20 cellular contexts compared by ENCODE assay signal in genomic region chr15:46938169-46938568, GRCh38.
DNase-seq lines count a peak whose midpoint lies in the region; ATAC-seq, FAIRE-seq and TF ChIP-seq lines count a peak whose summit lies in the region.
"Had no signal": no experiment of that assay in that cellular context is flagged by ENCODE, and none has a peak within 500 bp of the region (broad histone marks: within the 10 kb centered on the region; RNA-seq: fewer than 3 reads in every experiment).

No MANE protein-coding gene starts in this region.

- no peak overlapping the region for H3K18ac ChIP-seq in H1 (ENCODE audit: extremely low read depth, low read length)

- H3K4ac ChIP-seq in H1 (replicated peaks; ENCODE audit: insufficient read length, low read depth, low read length), result no peak overlapping the region

- no peaks in the 10 kb centered on the region for H3K4me1 ChIP-seq in H1 (replicated peaks in 1 of 4; ENCODE audit: control insufficient read depth in 3 of 4, insufficient read depth in 4 of 4, low read length in 3 of 4)

- H3K4me2 ChIP-seq in H1 (ENCODE audit: insufficient read depth in 1 of 2, low read depth in 2 of 2, low read length in 2 of 2), result no peak overlapping the region

- peak; percentile 8 for DNase-seq in OCI-M1 (lab: John Stamatoyannopoulos, UW)
- DNase-seq in H1 (ENCODE audit: low read depth in 1 of 2, low spot score in 2 of 2), result no peak
- no peak for DNase-seq in AML-193 (lab: John Stamatoyannopoulos, UW)
- DNase-seq in NCI-H748 treated with DMSO at 0.1 percent for 48 hours (lab: John Stamatoyannopoulos, UW), result no peak
- no peak for DNase-seq in superior temporal gyrus (ENCODE audit: extremely low spot score)
- no peak for DNase-seq in NCI-H2029 treated with DMSO at 0.1 percent for 48 hours (lab: John Stamatoyannopoulos, UW)
- DNase-seq: CD4-positive, alpha-beta T cell; CD8-positive, alpha-beta memory T cell; DMS 273 treated with DMSO at 0.1 percent for 48 hours; DMS79; EL; GDM1; GOT3; H7; HCEC 1CT had no signal

- no peak overlapping the region for H3K9ac ChIP-seq in H1 (replicated peaks in 1 of 4; ENCODE audit: extremely low read depth in 1 of 4, low read depth in 3 of 4, low read length in 3 of 4)
- H3K9ac ChIP-seq: BLaER1 treated with 17β-estradiol and CSF1 and Interleukin-3, amounts not matched to agents 10 nM and 100 nM had no signal

- CTCF ChIA-PET in H1 (lab: Charles Lee; ENCODE audit: partially characterized antibody), result no interaction called here

- no peak overlapping the region for H3K4me3 ChIP-seq in H1 (ENCODE audit: extremely low read depth in 1 of 4, insufficient read depth in 2 of 4, low read depth in 3 of 4, low read length in 4 of 4)
- H3K4me3 ChIP-seq: BLaER1 treated with 17β-estradiol and CSF1 and Interleukin-3, amounts not matched to agents 10 nM and 100 nM had no signal

- no peak overlapping the region for H3K27ac ChIP-seq in H1 (ENCODE audit: low read depth, low read length)
- H3K27ac ChIP-seq: BLaER1 treated with 17β-estradiol and CSF1 and Interleukin-3, amounts not matched to agents 10 nM and 100 nM had no signal

- H2BK20ac ChIP-seq in H1 (ENCODE audit: low read length), result no peak overlapping the region

- no peaks in the 10 kb centered on the region for H3K36me3 ChIP-seq in H1 (ENCODE audit: control insufficient read depth in 2 of 4, insufficient read depth in 4 of 4, low read length in 3 of 4)
- H3K36me3 ChIP-seq: BLaER1 treated with 17β-estradiol and CSF1 and Interleukin-3, amounts not matched to agents 10 nM and 100 nM had no signal

- peak; percentile 76 for ATAC-seq in GM18867 (IDR thresholded peaks at IDR 0.05; ENCODE audit: unreplicated experiment)

- no peak for TF ChIP-seq EP300 in H1 (IDR thresholded peaks at IDR 0.05; ENCODE audit: borderline replicate concordance in 1 of 2, low read depth in 2 of 2, low read length in 2 of 2)

- no peak overlapping the region for H3K23ac ChIP-seq in H1 (ENCODE audit: insufficient read length)

- no peaks in the 10 kb centered on the region for H3K23me2 ChIP-seq in H1 (ENCODE audit: low read depth, low read length)

- no peak overlapping the region for H4K91ac ChIP-seq in H1 (replicated peaks; ENCODE audit: insufficient read length, low read length)

- H2AFZ ChIP-seq in H1 (ENCODE audit: low read length), result peak overlapping the region; percentile 40; the same call in 1 of the 2 replicates

- no peak for TF ChIP-seq POLR2A in H1 (IDR thresholded peaks at IDR 0.05; ENCODE audit: control extremely low read depth in 1 of 2, low read depth in 2 of 2, low read length in 2 of 2)

- H3K79me1 ChIP-seq in H1 (ENCODE audit: low read depth, low read length), result no peaks in the 10 kb centered on the region

- H2BK15ac ChIP-seq in H1 (ENCODE audit: low read length), result no peak overlapping the region

- whole genome bisulfite sequencing in H1 (ENCODE audit: extremely low coverage in 1 of 2, insufficient coverage in 1 of 2, insufficient read length in 1 of 2, insufficient replicate concordance in 2 of 2, low coverage in 1 of 2, low lambda C conversion rate in 2 of 2, missing lambda C conversion rate in 1 of 2), 2 experiments, result 93% methylated on average over 1 of the region's 1 CpG; no CpG with 5 or more reads in 1 of the 2 experiments

- no peak overlapping the region for H3K56ac ChIP-seq in H1 (replicated peaks; ENCODE audit: insufficient read length, low read depth, low read length)

- no peak for TF ChIP-seq CTCF in H1 (IDR thresholded peaks at IDR 0.05; ENCODE audit: control extremely low read depth in 1 of 3, insufficient read depth in 1 of 3, low read depth in 1 of 3, low read length in 3 of 3)

- H4K20me1 ChIP-seq in H1 (replicated peaks in 1 of 2; ENCODE audit: control insufficient read depth in 1 of 2, insufficient read depth in 2 of 2, low read length in 2 of 2), result no peaks in the 10 kb centered on the region
- H4K20me1 ChIP-seq: BLaER1 treated with 17β-estradiol and CSF1 and Interleukin-3, amounts not matched to agents 10 nM and 100 nM had no signal

- no peaks in the 10 kb centered on the region for H3K9me3 ChIP-seq in H1 (ENCODE audit: insufficient read depth in 2 of 2, low read depth in 1 of 2, low read length in 1 of 2)
- H3K9me3 ChIP-seq: BLaER1 treated with 17β-estradiol and CSF1 and Interleukin-3, amounts not matched to agents 10 nM and 100 nM had no signal

- no peak overlapping the region for H4K5ac ChIP-seq in H1 (ENCODE audit: insufficient read length, low read depth, low read length)

- POLR2A ChIA-PET in H1 (lab: Charles Lee; ENCODE audit: partially characterized antibody), result no interaction called here

- FAIRE-seq in H1 (lab: Jason Lieb, UNC), result no peak
- FAIRE-seq: D721Med, GM12892, GM19239 had no signal

- no peak overlapping the region for H3K14ac ChIP-seq in H1 (ENCODE audit: insufficient read length)

- H2BK5ac ChIP-seq in H1 (ENCODE audit: low read depth, low read length), result no peak overlapping the region

- no peak overlapping the region for H2BK12ac ChIP-seq in H1 (ENCODE audit: low read depth, low read length)

- H2BK120ac ChIP-seq in H1 (replicated peaks; ENCODE audit: low read depth, low read length), result no peak overlapping the region

- no peaks in the 10 kb centered on the region for H3K27me3 ChIP-seq in H1 (replicated peaks in 1 of 4; ENCODE audit: control insufficient read depth in 3 of 4, extremely low read depth in 1 of 4, insufficient read depth in 3 of 4, low read length in 3 of 4)
- H3K27me3 ChIP-seq: BLaER1 treated with 17β-estradiol and CSF1 and Interleukin-3, amounts not matched to agents 10 nM and 100 nM had no signal

- no peak overlapping the region for H4K8ac ChIP-seq in H1 (ENCODE audit: extremely low read depth, insufficient read depth, low read length)

- TF ChIP-seq RAD21 in H1 (IDR thresholded peaks at IDR 0.05 in 1 of 2, conservative IDR thresholded peaks at IDR 0.05 in 1 of 2; ENCODE audit: low read depth in 2 of 2, low read length in 2 of 2), result no peak

- no peak overlapping the region for H2AK5ac ChIP-seq in H1 (ENCODE audit: low read depth, low read length)

- H3K79me2 ChIP-seq in H1 (ENCODE audit: control insufficient read depth in 1 of 2, insufficient read depth in 2 of 2, low read length in 2 of 2), result no peaks in the 10 kb centered on the region

TF ChIP-seq in H1, 55 proteins besides CTCF, POLR2A, EP300 and RAD21:
- no peak for TF ChIP-seq CBX5 (IDR thresholded peaks at IDR 0.05; ENCODE audit: low read depth, low read length)
- TF ChIP-seq TEAD4 (IDR thresholded peaks at IDR 0.05; ENCODE audit: low read depth, low read length), result no peak
- TF ChIP-seq GABPA (IDR thresholded peaks at IDR 0.05; ENCODE audit: borderline replicate concordance, insufficient read depth, low read length), result no peak
- no peak for TF ChIP-seq TCF12 (IDR thresholded peaks at IDR 0.05; ENCODE audit: low read depth, low read length)
- no peak for TF ChIP-seq CHD1 (IDR thresholded peaks at IDR 0.05; ENCODE audit: low read depth, low read length)
- no peak for TF ChIP-seq BACH1 (IDR thresholded peaks at IDR 0.05; ENCODE audit: low read length)
- no peak for TF ChIP-seq RBBP5 (IDR thresholded peaks at IDR 0.05; ENCODE audit: borderline replicate concordance, low read depth, low read length)
- TF ChIP-seq RFX5 (IDR thresholded peaks at IDR 0.05; ENCODE audit: borderline replicate concordance, low read depth, low read length), result no peak
- no peak for TF ChIP-seq ATF2 (IDR thresholded peaks at IDR 0.05; ENCODE audit: low read length)
